ENCODE assay signal across 8 cellular contexts in the genomic region with DNA sequence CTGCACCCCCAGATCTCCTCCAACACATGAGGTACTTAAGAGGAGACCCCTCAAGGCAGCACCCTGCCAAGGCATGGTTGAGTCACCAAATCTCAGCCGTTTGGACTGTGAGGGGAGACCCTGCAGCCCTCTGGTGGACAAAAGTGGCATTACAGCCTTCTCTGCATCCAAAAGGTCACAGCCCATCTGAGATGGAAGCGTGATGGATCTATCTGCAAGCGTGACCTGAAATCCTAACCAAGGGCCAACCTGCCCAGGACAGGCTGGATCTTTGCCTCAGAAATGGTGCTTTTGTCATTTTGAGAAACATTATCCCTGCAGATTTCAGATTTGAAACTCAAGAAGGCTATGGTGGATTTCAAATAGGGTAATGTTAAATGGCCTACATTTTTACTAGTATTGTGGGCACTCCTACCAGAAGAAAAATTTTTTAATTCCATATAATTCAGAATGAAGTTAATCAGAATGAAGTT. TPM values are rescaled to one million over a fixed set of nuclear protein-coding genes. Genes with fewer than 3 reads are reported as not detected.
DNase-seq lines count a peak whose midpoint lies in the region; ATAC-seq and TF ChIP-seq lines count a peak whose summit lies in the region.

No MANE protein-coding gene starts in this region.

- H4K91ac ChIP-seq in mesenchymal stem cell (ENCODE audit: low read length), result no peak overlapping the region

- H3K27me3 ChIP-seq in effector memory CD4-positive, alpha-beta T cell (replicated peaks; ENCODE audit: control insufficient read depth, insufficient read depth, low read length, poor library complexity, severe bottlenecking), result no peaks in the 10 kb centered on the region
- peaks cover 0 to 19% of the 10 kb centered on the region in 2 experiments for H3K27me3 ChIP-seq in mesenchymal stem cell (ENCODE audit: control insufficient read depth in 1 of 2, insufficient read depth in 1 of 2, low read length in 2 of 2)

- no peak overlapping the region for H2BK120ac ChIP-seq in mesenchymal stem cell (ENCODE audit: low read depth, low read length)

- H3K36me3 ChIP-seq in effector memory CD4-positive, alpha-beta T cell (ENCODE audit: control insufficient read depth, insufficient read depth, low read length), result no peaks in the 10 kb centered on the region
- no peaks in the 10 kb centered on the region for H3K36me3 ChIP-seq in mesenchymal stem cell (ENCODE audit: control insufficient read depth in 1 of 2, insufficient read depth in 2 of 2, low read depth in 1 of 2, low read length in 2 of 2)

- CTCF ChIA-PET in HEK293T (lab: Yijun Ruan, JAX), result interaction anchor here (1.2 kb wide), 2 partner anchors 19 to 203 kb away, joined by 3 to 4 read pairs; no protein-coding TSS in a partner anchor

- no peak overlapping the region for H4K8ac ChIP-seq in mesenchymal stem cell (ENCODE audit: low read length)

- H3K4me1 ChIP-seq in effector memory CD4-positive, alpha-beta T cell (ENCODE audit: control insufficient read depth, insufficient read depth, low read length, poor library complexity, severe bottlenecking), result no peaks in the 10 kb centered on the region
- H3K4me1 ChIP-seq in mesenchymal stem cell (ENCODE audit: control insufficient read depth, insufficient read depth, low read depth, low read length), result peaks cover 1% of the 10 kb centered on the region

- WGBS in mesenchymal stem cell, result 2% methylated on average over 3 of the region's 3 CpGs

- no peak overlapping the region for H3K23ac ChIP-seq in mesenchymal stem cell (ENCODE audit: low read length in 2 of 2)

- no peak overlapping the region for H3K9ac ChIP-seq in mesenchymal stem cell (ENCODE audit: low read length)

- no peak overlapping the region for H3K18ac ChIP-seq in mesenchymal stem cell (ENCODE audit: low read depth in 1 of 2, low read length in 2 of 2)

- H2AFZ ChIP-seq in mesenchymal stem cell (ENCODE audit: low read depth, low read length), result no peak overlapping the region

- H3K4me2 ChIP-seq in mesenchymal stem cell (ENCODE audit: low read length, poor library complexity, severe bottlenecking), result no peak overlapping the region

- H3K4ac ChIP-seq in mesenchymal stem cell (ENCODE audit: low read depth in 1 of 2, low read length in 2 of 2), result no peak overlapping the region

- no peak overlapping the region for H2AK5ac ChIP-seq in mesenchymal stem cell (ENCODE audit: low read length, severe bottlenecking)

- peak; percentile 87 for DNase-seq in D341Med (ENCODE audit: low spot score)
- DNase-seq in HEK293T (ENCODE audit: extremely low spot score), result peak; percentile 84
- peak; percentile 77 to 89 for DNase-seq in NCI-H446 (lab: John Stamatoyannopoulos, UW)
- peak; percentile 66 to 75 for DNase-seq in activated CD8-positive, alpha-beta memory T cell treated with anti-CD3 and anti-CD28 coated beads for 1 hour (ENCODE audit: extremely low read depth in 1 of 2, low read depth in 1 of 2)
- DNase-seq in effector memory CD4-positive, alpha-beta T cell, result peak; percentile 57 to 71 (median 59)
- peak; percentile 76 for DNase-seq in mesenchymal stem cell
- peak; percentile 60 to 70 for DNase-seq in stimulated activated CD8-positive, alpha-beta memory T cell treated with anti-CD3 and anti-CD28 coated beads, Interleukin-15, amount 100 ng/mL, for 48 hours (ENCODE audit: low read depth in 2 of 2)

- no peaks in the 10 kb centered on the region for H3K79me1 ChIP-seq in mesenchymal stem cell (replicated peaks; ENCODE audit: low read length, poor library complexity, severe bottlenecking)

- H2BK12ac ChIP-seq in mesenchymal stem cell (ENCODE audit: low read length in 2 of 2), result no peak overlapping the region

- H2BK15ac ChIP-seq in mesenchymal stem cell (ENCODE audit: low read depth, poor library complexity, severe bottlenecking), result no peak overlapping the region

- no peaks in the 10 kb centered on the region for H3K9me3 ChIP-seq in effector memory CD4-positive, alpha-beta T cell (ENCODE audit: control insufficient read depth, low read length)
- no peaks in the 10 kb centered on the region for H3K9me3 ChIP-seq in mesenchymal stem cell (ENCODE audit: control insufficient read depth, low read length)

- no peak overlapping the region for H3K27ac ChIP-seq in effector memory CD4-positive, alpha-beta T cell (ENCODE audit: insufficient read depth, low read length, poor library complexity, severe bottlenecking)
- H3K27ac ChIP-seq in mesenchymal stem cell (ENCODE audit: low read length, poor library complexity, severe bottlenecking), result no peak overlapping the region

- H3K14ac ChIP-seq in mesenchymal stem cell (ENCODE audit: low read length in 2 of 2), result no peak overlapping the region

- no peak for ATAC-seq in HG03196 (IDR thresholded peaks at IDR 0.05; ENCODE audit: unreplicated experiment)

- POLR2A ChIA-PET in HEK293T (lab: Yijun Ruan, JAX), result no interaction called here

- no peak overlapping the region for H3K4me3 ChIP-seq in effector memory CD4-positive, alpha-beta T cell (ENCODE audit: insufficient read depth, low read depth, low read length, poor library complexity, severe bottlenecking)
- no peak overlapping the region for H3K4me3 ChIP-seq in mesenchymal stem cell (ENCODE audit: insufficient read depth in 1 of 2, low read depth in 1 of 2, low read length in 2 of 2)

- H2BK5ac ChIP-seq in mesenchymal stem cell (ENCODE audit: low read depth, low read length, poor library complexity, severe bottlenecking), result no peak overlapping the region

TF ChIP-seq in HEK293T, 16 proteins besides CTCF, POLR2A, EP300 and RAD21:
- TF ChIP-seq HDGF (IDR thresholded peaks at IDR 0.05; ENCODE audit: borderline replicate concordance) (no peak), PKNOX1 (IDR thresholded peaks at IDR 0.05) (no peak), FOXM1 (IDR thresholded peaks at IDR 0.05; ENCODE audit: borderline replicate concordance) (no peak), ARNT (IDR thresholded peaks at IDR 0.05) (no peak), BHLHE40 (IDR thresholded peaks at IDR 0.05; ENCODE audit: borderline replicate concordance) (no peak), TARDBP (IDR thresholded peaks at IDR 0.05) (no peak), LEF1 (IDR thresholded peaks at IDR 0.05; ENCODE audit: borderline replicate concordance) (no peak), ZNF384 (IDR thresholded peaks at IDR 0.05) (no peak), SUZ12 (IDR thresholded peaks at IDR 0.05) (no peak), SP1 (IDR thresholded peaks at IDR 0.05) (no peak), CTBP1 (IDR thresholded peaks at IDR 0.05; ENCODE audit: borderline replicate concordance) (no peak), NFRKB (IDR thresholded peaks at IDR 0.05) (no peak), L3MBTL2 (conservative IDR thresholded peaks at IDR 0.05) (no peak), FOXK2 (IDR thresholded peaks at IDR 0.05) (no peak)
TF ChIP-seq in HEK293T: peak in this region for 0.

RNA-seq across cellular contexts. Expression of gene DHRS4, which starts 23.7 kb away (rescaled TPM):
- 27.2 TPM for polyA plus RNA-seq in mesenchymal stem cell (2013, experiment 1 of 2)
- 24.9 TPM for polyA plus RNA-seq in mesenchymal stem cell (2013, experiment 2 of 2)

RNA-seq across cellular contexts. Expression of gene DHRS4L2, which starts 58.9 kb away (rescaled TPM):
- 33.0 TPM for polyA plus RNA-seq in mesenchymal stem cell (2013, experiment 1 of 2)
- 34.1 TPM for polyA plus RNA-seq in mesenchymal stem cell (2013, experiment 2 of 2)
